1 cellular context compared by ENCODE assay signal in genomic region chr18:3246636-3247242, GRCh38.
TF ChIP-seq lines count a peak whose summit lies in the region.

No MANE protein-coding gene starts in this region.

TF ChIP-seq in SK-N-SH, 30 proteins besides CTCF, POLR2A, EP300 and RAD21 (continued from another document):
- TF ChIP-seq GABPA (IDR thresholded peaks at IDR 0.05; ENCODE audit: low read depth) (no peak), TAF1 (IDR thresholded peaks at IDR 0.05; ENCODE audit: borderline replicate concordance, low read depth, low read length) (no peak), JUND (IDR thresholded peaks at IDR 0.05) (no peak)
